In genomic region chr1:86061660-86062059, GRCh38 we compare ENCODE assay signal across 17 cellular contexts.
DNase-seq lines count a peak whose midpoint lies in the region; ATAC-seq and TF ChIP-seq lines count a peak whose summit lies in the region.
"Had no signal": no experiment of that assay in that cellular context is flagged by ENCODE, and none has a peak within 500 bp of the region (broad histone marks: within the 10 kb centered on the region; RNA-seq: fewer than 3 reads in every experiment).

No MANE protein-coding gene starts in this region.

- intact Hi-C loops in left ventricle myocardium inferior (cut with micrococcal nuclease) = no loop called here
- intact Hi-C loops in esophagus muscularis mucosa (cut with DNase I) = no loop called here

- H3K4me3 ChIP-seq in left ventricle myocardium inferior (no peak overlapping the region), esophagus muscularis mucosa (no peak overlapping the region), H7 (ENCODE audit: insufficient read depth, low read depth, low read length) (no peak overlapping the region)

- TF ChIP-seq POLR2A in esophagus muscularis mucosa (IDR thresholded peaks at IDR 0.05; ENCODE audit: low read depth) = no peak

- 61% methylated on average over 3 of the region's 3 CpGs for WGBS in esophagus muscularis mucosa

- peak; percentile 72 for ATAC-seq in GM21360 (IDR thresholded peaks at IDR 0.05; ENCODE audit: unreplicated experiment)
- ATAC-seq in HG03469 (IDR thresholded peaks at IDR 0.05; ENCODE audit: unreplicated experiment) = peak; percentile 63
- ATAC-seq: stimulated activated effector memory CD8-positive, alpha-beta T cell treated with anti-CD3 and anti-CD28 coated beads, Interleukin-12 subunit alpha, Interleukin-12 subunit beta, amount 100 ng/mL, for 72 hours had no signal

- TF ChIP-seq CTCF in left ventricle myocardium inferior (IDR thresholded peaks at IDR 0.05; ENCODE audit: borderline replicate concordance) (no peak), esophagus muscularis mucosa (IDR thresholded peaks at IDR 0.05) (no peak)

- H3K27me3 ChIP-seq in left ventricle myocardium inferior (ENCODE audit: low read depth) (no peaks in the 10 kb centered on the region), esophagus muscularis mucosa (no peaks in the 10 kb centered on the region), H7 (ENCODE audit: control insufficient read depth, insufficient read depth, low read length) (no peaks in the 10 kb centered on the region)

- DNase-seq in left ventricle myocardium inferior = no peak
- no peak for DNase-seq in esophagus muscularis mucosa (ENCODE audit: extremely low spot score)
- DNase-seq in GDM1 (lab: John Stamatoyannopoulos, UW) = no peak
- no peak for DNase-seq in H7
- DNase-seq in SKM-1 treated with dmso at 0.1 percent for 144 hours (lab: John Stamatoyannopoulos, UW; ENCODE audit: unreplicated experiment) = no peak
- DNase-seq: activated CD4-positive, alpha-beta T cell treated with anti-CD3 and anti-CD28 coated beads, Interleukin-2, amount 50 U/mL, for 4 hours; activated naive CD8-positive, alpha-beta T cell treated with anti-CD3 and anti-CD28 coated beads, Interleukin-2, amount 10 ng/mL, durations not matched to agents 7 days and 5 days; activated T-cell treated with anti-CD3 and anti-CD28 coated beads, Interleukin-2, amount 50 U/mL, for 48 hours; H9; NCI-H2029; NCI-H526 treated with DMSO at 0.1 percent for 48 hours; SHP77 treated with DMSO at 0.1 percent for 48 hours; T1000 had no signal

- no peaks in the 10 kb centered on the region for H3K36me3 ChIP-seq in left ventricle myocardium inferior
- no peaks in the 10 kb centered on the region for H3K36me3 ChIP-seq in esophagus muscularis mucosa
- H3K36me3 ChIP-seq in H7 (replicated peaks; ENCODE audit: control insufficient read depth, insufficient read depth, low read length) = no peaks in the 10 kb centered on the region

- no peak for TF ChIP-seq EP300 in esophagus muscularis mucosa (IDR thresholded peaks at IDR 0.05)

- H3K27ac ChIP-seq in left ventricle myocardium inferior (replicated peaks) (peak overlapping the region; percentile 25), esophagus muscularis mucosa (replicated peaks in 1 of 4) (no peak overlapping the region)

- H3K9me3 ChIP-seq in left ventricle myocardium inferior (replicated peaks) = no peaks in the 10 kb centered on the region
- no peaks in the 10 kb centered on the region for H3K9me3 ChIP-seq in esophagus muscularis mucosa

- no peaks in the 10 kb centered on the region for H3K4me1 ChIP-seq in left ventricle myocardium inferior
- H3K4me1 ChIP-seq in esophagus muscularis mucosa = peaks cover 0 to 3% (median 0%) of the 10 kb centered on the region in 4 donors

TF ChIP-seq in PFSK-1, 5 proteins besides CTCF, POLR2A, EP300 and RAD21:
- TF ChIP-seq TAF1 (IDR thresholded peaks at IDR 0.05; ENCODE audit: borderline replicate concordance, insufficient read depth, low read length) (peak; percentile 30; the same call in 1 of the 2 replicates), FOXP2 (optimal IDR thresholded peaks at IDR 0.05; ENCODE audit: borderline replicate concordance, extremely low read depth, extremely low read length, insufficient read depth) (no peak), POLR2AphosphoS5 (IDR thresholded peaks at IDR 0.05; ENCODE audit: low read depth, low read length) (no peak), REST (IDR thresholded peaks at IDR 0.05; ENCODE audit: insufficient read depth in 1 of 2, low read depth in 2 of 2, low read length in 2 of 2) (no peak)
